Comparison of ENCODE assay signal across 13 cellular contexts in genomic region chr10:69968830-69969229, GRCh38.
DNase-seq lines count a peak whose midpoint lies in the region; ATAC-seq, FAIRE-seq and TF ChIP-seq lines count a peak whose summit lies in the region.
"Had no signal": no experiment of that assay in that cellular context is flagged by ENCODE, and none has a peak within 500 bp of the region (broad histone marks: within the 10 kb centered on the region; RNA-seq: fewer than 3 reads in every experiment).

No MANE protein-coding gene starts in this region.

- no peak overlapping the region for H2BK5ac ChIP-seq in H1 (ENCODE audit: low read depth, low read length)

- H3K23ac ChIP-seq in H1 (ENCODE audit: insufficient read length) = no peak overlapping the region

- H3K79me2 ChIP-seq in H1 (ENCODE audit: control insufficient read depth in 1 of 2, insufficient read depth in 2 of 2, low read length in 2 of 2) = no peaks in the 10 kb centered on the region

- TF ChIP-seq RAD21 in H1 (IDR thresholded peaks at IDR 0.05 in 1 of 2, conservative IDR thresholded peaks at IDR 0.05 in 1 of 2; ENCODE audit: low read depth in 2 of 2, low read length in 2 of 2) = peak; percentile 90 to 93

- H3K79me1 ChIP-seq in H1 (ENCODE audit: low read depth, low read length) = no peaks in the 10 kb centered on the region

- no peak overlapping the region for H4K8ac ChIP-seq in H1 (ENCODE audit: extremely low read depth, insufficient read depth, low read length)

- H2AFZ ChIP-seq in H1 (ENCODE audit: low read length) = peak overlapping the region; percentile 89

- DNase-seq in NCI-H1417 (lab: John Stamatoyannopoulos, UW) (peak; percentile 6 to 60 (median 15)), NCI-H1417 treated with DMSO at 0.1 percent for 48 hours (lab: John Stamatoyannopoulos, UW) (no peak), NCI-H526 treated with DMSO at 0.1 percent for 48 hours (lab: John Stamatoyannopoulos, UW) (peak; percentile 16), H1 (ENCODE audit: low read depth in 1 of 2, low spot score in 2 of 2) (peak in 1 of 2 experiments; percentile 45), pons (ENCODE audit: low spot score) (peak; percentile 58), NCI-H187 treated with DMSO at 0.1 percent for 48 hours (lab: John Stamatoyannopoulos, UW) (no peak), NCI-H1105 treated with DMSO at 0.1 percent for 48 hours (lab: John Stamatoyannopoulos, UW) (no peak)
- DNase-seq: immature natural killer cell, right cardiac atrium had no signal

- no peaks in the 10 kb centered on the region for H4K20me1 ChIP-seq in H1 (replicated peaks in 1 of 2; ENCODE audit: control insufficient read depth in 1 of 2, insufficient read depth in 2 of 2, low read length in 2 of 2)

- peaks cover 0 to 4% (median 0%) of the 10 kb centered on the region in 4 experiments; a peak in 2 of 7 replicates for H3K4me1 ChIP-seq in H1 (replicated peaks in 1 of 4; ENCODE audit: control insufficient read depth in 3 of 4, insufficient read depth in 4 of 4, low read length in 3 of 4)
- H3K4me1 ChIP-seq: A549 had no signal

- no peak overlapping the region for H3K18ac ChIP-seq in H1 (ENCODE audit: extremely low read depth, low read length)

- H3K56ac ChIP-seq in H1 (replicated peaks; ENCODE audit: insufficient read length, low read depth, low read length) = no peak overlapping the region

- no peak overlapping the region for H4K91ac ChIP-seq in H1 (replicated peaks; ENCODE audit: insufficient read length, low read length)

- H3K9me3 ChIP-seq in H1 (ENCODE audit: insufficient read depth in 2 of 2, low read depth in 1 of 2, low read length in 1 of 2) = no peaks in the 10 kb centered on the region
- H3K9me3 ChIP-seq: A549 had no signal

- FAIRE-seq in H1 (lab: Jason Lieb, UNC) = peak; percentile 90
- FAIRE-seq: A549 had no signal

- H2BK15ac ChIP-seq in H1 (ENCODE audit: low read length) = no peak overlapping the region

- no peaks in the 10 kb centered on the region for H3K36me3 ChIP-seq in H1 (ENCODE audit: control insufficient read depth in 2 of 4, insufficient read depth in 4 of 4, low read length in 3 of 4)

- WGBS in H1 (ENCODE audit: extremely low coverage in 1 of 2, insufficient coverage in 1 of 2, insufficient read length in 1 of 2, insufficient replicate concordance in 2 of 2, low coverage in 1 of 2, low lambda C conversion rate in 2 of 2, missing lambda C conversion rate in 1 of 2), 2 experiments = 68% methylated on average over 3 of the region's 3 CpGs; no CpG with 5 or more reads in 1 of the 2 experiments

- no peak overlapping the region for H2AK5ac ChIP-seq in H1 (ENCODE audit: low read depth, low read length)

- H3K4me2 ChIP-seq in H1 (ENCODE audit: insufficient read depth in 1 of 2, low read depth in 2 of 2, low read length in 2 of 2) = no peak overlapping the region
- H3K4me2 ChIP-seq: A549 had no signal

- H3K9ac ChIP-seq in H1 (replicated peaks in 1 of 4; ENCODE audit: extremely low read depth in 1 of 4, low read depth in 3 of 4, low read length in 3 of 4) = no peak overlapping the region

- H3K27me3 ChIP-seq in H1 (replicated peaks in 1 of 4; ENCODE audit: control insufficient read depth in 3 of 4, extremely low read depth in 1 of 4, insufficient read depth in 3 of 4, low read length in 3 of 4) = peaks cover 0 to 5% (median 0%) of the 10 kb centered on the region in 4 experiments; a peak in 1 of 7 replicates

- H3K4ac ChIP-seq in H1 (replicated peaks; ENCODE audit: insufficient read length, low read depth, low read length) = no peak overlapping the region

- H3K27ac ChIP-seq in H1 (ENCODE audit: low read depth, low read length) = no peak overlapping the region
- H3K27ac ChIP-seq: A549, coronary artery, RWPE1 had no signal

- H2BK120ac ChIP-seq in H1 (replicated peaks; ENCODE audit: low read depth, low read length) = no peak overlapping the region

- no peak overlapping the region for H3K4me3 ChIP-seq in H1 (ENCODE audit: extremely low read depth in 1 of 4, insufficient read depth in 2 of 4, low read depth in 3 of 4, low read length in 4 of 4)
- H3K4me3 ChIP-seq: A549, coronary artery had no signal

- POLR2A ChIA-PET in H1 (lab: Charles Lee; ENCODE audit: partially characterized antibody) = no interaction called here

- CTCF ChIA-PET in H1 (lab: Charles Lee; ENCODE audit: partially characterized antibody) = interaction anchor here (0.7 to 5.1 kb wide), 8 partner anchors 10 to 171 kb away, joined by 3 to 31 read pairs (median 3); no protein-coding TSS in a partner anchor

- no peak overlapping the region for H3K14ac ChIP-seq in H1 (ENCODE audit: insufficient read length)

- no peak overlapping the region for H2BK20ac ChIP-seq in H1 (ENCODE audit: low read length)

- no peaks in the 10 kb centered on the region for H3K23me2 ChIP-seq in H1 (ENCODE audit: low read depth, low read length)

- no peak overlapping the region for H4K5ac ChIP-seq in H1 (ENCODE audit: insufficient read length, low read depth, low read length)

- TF ChIP-seq CTCF in H1 (IDR thresholded peaks at IDR 0.05; ENCODE audit: control extremely low read depth in 1 of 3, insufficient read depth in 1 of 3, low read depth in 1 of 3, low read length in 3 of 3) = peak; percentile 72 to 82 (median 81)

- no peak for ATAC-seq in HG03196 (IDR thresholded peaks at IDR 0.05; ENCODE audit: unreplicated experiment)

- H2BK12ac ChIP-seq in H1 (ENCODE audit: low read depth, low read length) = no peak overlapping the region

- no peak for TF ChIP-seq POLR2A in H1 (IDR thresholded peaks at IDR 0.05; ENCODE audit: control extremely low read depth in 1 of 2, low read depth in 2 of 2, low read length in 2 of 2)

- TF ChIP-seq EP300 in H1 (IDR thresholded peaks at IDR 0.05; ENCODE audit: borderline replicate concordance in 1 of 2, low read depth in 2 of 2, low read length in 2 of 2) = no peak

TF ChIP-seq in H1, 55 proteins besides CTCF, POLR2A, EP300 and RAD21 (continues in another document):
- TF ChIP-seq TAF7 (optimal IDR thresholded peaks at IDR 0.05; ENCODE audit: borderline replicate concordance, low read depth, low read length) (no peak), E2F6 (IDR thresholded peaks at IDR 0.05) (no peak), KDM1A (IDR thresholded peaks at IDR 0.05; ENCODE audit: borderline replicate concordance, low read length) (no peak), HDAC6 (IDR thresholded peaks at IDR 0.05; ENCODE audit: low read depth, low read length) (no peak), ATF2 (IDR thresholded peaks at IDR 0.05; ENCODE audit: low read length) (no peak), RFX5 (IDR thresholded peaks at IDR 0.05; ENCODE audit: borderline replicate concordance, low read depth, low read length) (no peak), SRF (IDR thresholded peaks at IDR 0.05; ENCODE audit: low read depth, low read length) (no peak), CREB1 (IDR thresholded peaks at IDR 0.05) (no peak), TCF12 (IDR thresholded peaks at IDR 0.05; ENCODE audit: low read depth, low read length) (no peak), SUZ12 (IDR thresholded peaks at IDR 0.05; ENCODE audit: low read length) (no peak), TEAD4 (IDR thresholded peaks at IDR 0.05; ENCODE audit: low read depth, low read length) (no peak)

Comparison
In these comparisons a context has a peak if more than half of its experiments do, and no peak if none do; other contexts are left out.
1. DNase-seq: peak in NCI-H1417 (3 of 3), NCI-H526 treated with DMSO at 0.1 percent for 48 hours (single experiment) and pons (single experiment); none in NCI-H1417 treated with DMSO at 0.1 percent for 48 hours (single experiment), NCI-H187 treated with DMSO at 0.1 percent for 48 hours (single experiment) and NCI-H1105 treated with DMSO at 0.1 percent for 48 hours (single experiment).